In genomic region chr2:105865222-105865913, GRCh38 we compare ENCODE assay signal across 11 cellular contexts.
A peak's percentile ranks its signal among the peaks of the same experiment; 100 is the strongest.
DNase-seq lines count a peak whose midpoint lies in the region; ATAC-seq and TF ChIP-seq lines count a peak whose summit lies in the region.
"Had no signal": no experiment of that assay in that cellular context is flagged by ENCODE, and none has a peak within 500 bp of the region (broad histone marks: within the 10 kb centered on the region; RNA-seq: fewer than 3 reads in every experiment).

No MANE protein-coding gene starts in this region.

- H3K4ac ChIP-seq in mesendoderm (ENCODE audit: low read depth, low read length), result no peak overlapping the region

- H2BK15ac ChIP-seq in mesendoderm (replicated peaks; ENCODE audit: low read depth), result no peak overlapping the region

- H2AFZ ChIP-seq in GM23248, result no peak overlapping the region
- H2AFZ ChIP-seq in osteoblast (ENCODE audit: low read length), result no peak overlapping the region

- H3K9ac ChIP-seq in GM23248 (no peak overlapping the region), mesendoderm (ENCODE audit: low read length) (no peak overlapping the region)

- WGBS in GM23248 (ENCODE audit: low coverage in 1 of 2, low lambda C conversion rate in 2 of 2, missing lambda C conversion rate in 2 of 2), 2 experiments, result 47 to 49% methylated on average over 9 of the region's 9 CpGs
- no CpG with 5 or more reads among the region's 9 CpGs for WGBS in mesendoderm (ENCODE audit: extremely low coverage, insufficient coverage, low lambda C conversion rate)
- WGBS in tibial nerve, 2 donors, result 84% methylated on average over 9 of the region's 9 CpGs

- ATAC-seq in HG02840 (IDR thresholded peaks at IDR 0.05; ENCODE audit: low FRiP score, unreplicated experiment), result no peak
- ATAC-seq: activated CD4-positive, CD25-positive, alpha-beta regulatory T cell treated with anti-CD3 and anti-CD28 coated beads, Interleukin-2, amount 50 U/mL, for 24 hours had no signal

- no peak overlapping the region for H2AK5ac ChIP-seq in mesendoderm (ENCODE audit: low read length)

- H2BK120ac ChIP-seq in mesendoderm (ENCODE audit: low read depth, low read length), result no peak overlapping the region

- in situ Hi-C loops in GM23248 (cut with MboI), result no loop called here

- H3K27ac ChIP-seq in GM23248 (no peak overlapping the region), mesendoderm (ENCODE audit: low read depth, low read length) (no peak overlapping the region), osteoblast (ENCODE audit: low read depth, low read length) (no peak overlapping the region), tibial nerve (no peak overlapping the region), left ventricle myocardium inferior (replicated peaks) (no peak overlapping the region)

- no peak overlapping the region for H3K4me2 ChIP-seq in GM23248 (ENCODE audit: unreplicated experiment)
- H3K4me2 ChIP-seq in mesendoderm (ENCODE audit: low read length), result no peak overlapping the region
- H3K4me2 ChIP-seq in osteoblast (ENCODE audit: insufficient read depth, low read length), result no peak overlapping the region

- H3K9me3 ChIP-seq in GM23248 (ENCODE audit: low read depth) (no peaks in the 10 kb centered on the region), osteoblast (ENCODE audit: low read depth, low read length) (no peaks in the 10 kb centered on the region), tibial nerve (no peaks in the 10 kb centered on the region), left ventricle myocardium inferior (replicated peaks) (no peaks in the 10 kb centered on the region)

- H3K36me3 ChIP-seq in GM23248 (ENCODE audit: low read depth), result no peaks in the 10 kb centered on the region
- H3K36me3 ChIP-seq in mesendoderm (ENCODE audit: control insufficient read depth, insufficient read depth, low read length), result no peaks in the 10 kb centered on the region
- H3K36me3 ChIP-seq in osteoblast (ENCODE audit: insufficient read depth, low read length), result no peaks in the 10 kb centered on the region
- no peaks in the 10 kb centered on the region for H3K36me3 ChIP-seq in tibial nerve
- H3K36me3 ChIP-seq in left ventricle myocardium inferior, result peaks cover 5% of the 10 kb centered on the region

- TF ChIP-seq POLR2A in tibial nerve (IDR thresholded peaks at IDR 0.05), result no peak

- TF ChIP-seq EP300 in tibial nerve (IDR thresholded peaks at IDR 0.05), result no peak

- intact Hi-C loops in left ventricle myocardium inferior (cut with micrococcal nuclease), result no loop called here

- H3K56ac ChIP-seq in mesendoderm (ENCODE audit: low read length), result peak overlapping the region; percentile 47

- peaks cover 20% of the 10 kb centered on the region for H3K79me2 ChIP-seq in GM23248 (ENCODE audit: insufficient read depth)
- H3K79me2 ChIP-seq in mesendoderm (ENCODE audit: control insufficient read depth, insufficient read depth, low read length), result peaks cover 28% of the 10 kb centered on the region
- H3K79me2 ChIP-seq in osteoblast (ENCODE audit: insufficient read depth, low read length), result peaks cover 5% of the 10 kb centered on the region

- no peak overlapping the region for H4K8ac ChIP-seq in mesendoderm (ENCODE audit: low read depth, low read length)

- H4K20me1 ChIP-seq in GM23248 (ENCODE audit: insufficient read depth) (no peaks in the 10 kb centered on the region), osteoblast (ENCODE audit: insufficient read depth, low read length) (peaks cover 18% of the 10 kb centered on the region)

- peak; percentile 4 for DNase-seq in CD1c-positive myeloid dendritic cell (ENCODE audit: extremely low spot score)
- peak; percentile 72 for DNase-seq in GM23248
- DNase-seq in amniotic epithelial cell (ENCODE audit: low read depth), result peak; percentile 22
- no peak for DNase-seq in mesendoderm
- no peak for DNase-seq in osteoblast (ENCODE audit: insufficient read length, low spot score, missing footprints)
- no peak for DNase-seq in tibial nerve (ENCODE audit: low spot score in 2 of 2)
- DNase-seq in left ventricle myocardium inferior, result no peak
- DNase-seq: amniotic stem cell, SIG-M5 had no signal

- H3K23ac ChIP-seq in mesendoderm (ENCODE audit: low read length), result peak overlapping the region; percentile 48

- peaks cover 40% of the 10 kb centered on the region for H3K79me1 ChIP-seq in mesendoderm (ENCODE audit: low read length)

- H3K4me3 ChIP-seq in GM23248, result no peak overlapping the region
- H3K4me3 ChIP-seq in mesendoderm (ENCODE audit: low read length), result no peak overlapping the region
- H3K4me3 ChIP-seq in osteoblast (ENCODE audit: insufficient read depth, low read length), result no peak overlapping the region
- H3K4me3 ChIP-seq in tibial nerve, result no peak overlapping the region
- no peak overlapping the region for H3K4me3 ChIP-seq in left ventricle myocardium inferior

- H3K27me3 ChIP-seq in GM23248 (replicated peaks; ENCODE audit: insufficient read depth) (no peaks in the 10 kb centered on the region), mesendoderm (ENCODE audit: insufficient read depth, low read length, poor library complexity) (no peaks in the 10 kb centered on the region), osteoblast (ENCODE audit: insufficient read depth, low read length) (no peaks in the 10 kb centered on the region), tibial nerve (no peaks in the 10 kb centered on the region), left ventricle myocardium inferior (ENCODE audit: low read depth) (no peaks in the 10 kb centered on the region)

- H3K4me1 ChIP-seq in GM23248 (ENCODE audit: insufficient read depth) (peaks cover 18% of the 10 kb centered on the region), mesendoderm (ENCODE audit: control insufficient read depth, low read depth, low read length) (no peaks in the 10 kb centered on the region), osteoblast (ENCODE audit: insufficient read depth, low read length) (peaks cover 21% of the 10 kb centered on the region), tibial nerve (peaks cover 0 to 38% (median 5%) of the 10 kb centered on the region in 4 donors), left ventricle myocardium inferior (peaks cover 43% of the 10 kb centered on the region)

- TF ChIP-seq CTCF in osteoblast (IDR thresholded peaks at IDR 0.05; ENCODE audit: extremely low read depth, low read depth, low read length) (no peak), tibial nerve (IDR thresholded peaks at IDR 0.05) (no peak), left ventricle myocardium inferior (IDR thresholded peaks at IDR 0.05; ENCODE audit: borderline replicate concordance) (no peak)

- H2BK5ac ChIP-seq in mesendoderm (ENCODE audit: low read length), result no peak overlapping the region

- H4K5ac ChIP-seq in mesendoderm (ENCODE audit: low read length), result no peak overlapping the region

- peaks cover 12% of the 10 kb centered on the region; the same call in 1 of the 2 replicates for H3F3A ChIP-seq in GM23248 (ENCODE audit: insufficient read depth)

- H3K9me2 ChIP-seq in GM23248 (ENCODE audit: insufficient read depth), result no peaks in the 10 kb centered on the region

- no peak overlapping the region for H3K18ac ChIP-seq in mesendoderm (ENCODE audit: low read length)

Comparison
In these comparisons a context has a peak if more than half of its experiments do, and no peak if none do; other contexts are left out.
1. DNase-seq: peak in CD1c-positive myeloid dendritic cell (single experiment), GM23248 (single experiment) and amniotic epithelial cell (single experiment); none in mesendoderm (single experiment), osteoblast (single experiment), tibial nerve (0 of 2) and left ventricle myocardium inferior (single experiment).